32 cellular contexts compared by ENCODE assay signal in the genomic region with DNA sequence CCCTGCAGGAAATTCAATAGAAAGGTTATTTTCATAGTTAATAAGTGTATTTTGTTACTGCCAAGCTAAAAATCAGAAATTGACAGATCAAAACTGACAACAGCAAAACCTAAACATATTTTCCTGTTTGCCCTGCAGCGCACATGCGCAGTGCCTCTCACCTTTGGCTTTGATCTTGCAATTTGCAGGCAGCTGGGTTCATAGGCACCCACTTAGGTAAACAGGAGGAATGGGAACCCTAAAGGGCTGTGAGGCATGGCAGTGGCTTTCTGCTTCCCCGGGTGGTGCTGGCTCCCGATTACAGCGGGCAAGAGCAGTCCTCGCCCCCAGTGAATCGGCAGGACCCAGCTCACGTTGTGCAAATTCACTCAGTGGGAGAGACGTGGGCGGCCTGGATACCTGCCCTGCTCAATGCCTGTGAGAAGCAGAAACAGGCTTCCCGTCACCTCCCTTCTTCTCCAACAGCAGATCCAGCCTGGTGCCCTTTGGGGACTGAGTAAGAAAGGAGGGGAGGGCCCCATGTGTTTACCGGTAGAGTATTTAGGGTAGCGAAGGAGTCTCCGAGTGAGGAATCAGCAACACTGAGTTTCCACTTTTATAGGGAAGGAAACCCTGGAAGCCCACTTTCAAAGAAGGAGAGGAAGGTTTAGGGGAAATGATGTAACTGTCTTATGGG. TPM values are rescaled to one million over a fixed set of nuclear protein-coding genes. Genes with fewer than 3 reads are reported as not detected.
"Had no signal": no experiment of that assay in that cellular context is flagged by ENCODE, and none has a peak within 500 bp of the region (broad histone marks: within the 10 kb centered on the region; RNA-seq: fewer than 3 reads in every experiment).

No MANE protein-coding gene starts in this region.

- H3K4me1 ChIP-seq: left ventricle myocardium inferior, neural progenitor cell, right atrium auricular region, testis, thyroid gland, transverse colon, upper lobe of right lung had no signal

- H3K4me1 Mint-ChIP-seq: nephron progenitor cell, neural progenitor cell had no signal

- H3K27ac Mint-ChIP-seq: mesothelial cell of epicardium; naive B cell; natural killer cell; nephron progenitor cell; neural progenitor cell; progenitor cell of endocrine pancreas; stimulated activated naive B cell treated with anti-CD40 and anti-IgM and Interleukin-4, amounts not matched to agents 10 μg/mL and 1 μg/mL and 100 μg/mL, for 72 hours had no signal

- H3K36me3 ChIP-seq: left ventricle myocardium inferior, neural progenitor cell, neutrophil, ovary, right atrium auricular region, stomach, thyroid gland, transverse colon, upper lobe of right lung had no signal

- H3K4me3 ChIP-seq: left ventricle myocardium inferior, lung, neural progenitor cell, ovary, right atrium auricular region, skin epidermis, stomach, testis, thyroid gland, transverse colon, upper lobe of right lung had no signal

- H3K9ac ChIP-seq: neural progenitor cell had no signal

- H3K4me2 ChIP-seq: neural progenitor cell had no signal

- H3K27ac ChIP-seq: left ventricle myocardium inferior, neural progenitor cell, neutrophil, ovary, right atrium auricular region, skin epidermis, stomach, testis, thyroid gland, upper lobe of right lung had no signal

- H3K36me3 Mint-ChIP-seq: mesothelial cell of epicardium, natural killer cell had no signal

- H3K9me3 Mint-ChIP-seq: mesothelial cell of epicardium, natural killer cell had no signal

- DNase-seq: hippocampal formation; kidney; left colon; left ventricle myocardium inferior; mesendoderm; naive B cell; natural killer cell; nephron progenitor cell; occipital lobe; ovary; stimulated activated CD4-positive, alpha-beta T cell treated with anti-CD3 and anti-CD28 coated beads, Interleukin-12 subunit alpha, Interleukin-12 subunit beta, amount 100 ng/mL, for 4 hours; stimulated activated CD4-positive, alpha-beta T cell treated with anti-CD3 and anti-CD28 coated beads, Interleukin-15, amount 100 ng/mL, for 24 hours; stimulated activated CD4-positive, alpha-beta T cell treated with anti-CD3 and anti-CD28 coated beads, Interleukin-2, amount 100 ng/mL, for 24 hours; stimulated activated CD4-positive, alpha-beta T cell treated with anti-CD3 and anti-CD28 coated beads, Interleukin-4, amount 100 ng/mL, for 1 hour; stimulated activated naive B cell treated with anti-CD40 and anti-IgM and Interleukin-4, amounts not matched to agents 10 μg/mL and 1 μg/mL and 100 μg/mL, for 72 hours; stimulated activated naive CD8-positive, alpha-beta T cell treated with anti-CD3 and anti-CD28 coated beads, Interleukin-15, Interleukin-2, amounts not matched to agents 100 U/mL and 50 U/mL, for 24 hours; stomach; testis; thyroid gland; transverse colon; upper lobe of right lung had no signal

- ATAC-seq: left colon; natural killer cell; sciatic nerve; stimulated activated naive B cell treated with anti-CD40 and anti-IgM and Interleukin-4, amounts not matched to agents 10 μg/mL and 1 μg/mL and 100 μg/mL, for 72 hours; stimulated activated naive CD8-positive, alpha-beta T cell treated with anti-CD3 and anti-CD28 coated beads, Interleukin-15, Interleukin-2, amounts not matched to agents 100 U/mL and 50 U/mL, for 24 hours; upper lobe of right lung had no signal

- H3K27me3 ChIP-seq: neural progenitor cell, neutrophil, ovary, right atrium auricular region, stomach, testis, thyroid gland, transverse colon, upper lobe of right lung had no signal

- H3K9me3 ChIP-seq: neutrophil, ovary, stomach, testis, thyroid gland, transverse colon, upper lobe of right lung had no signal

- H3K4me3 Mint-ChIP-seq: mesothelial cell of epicardium; natural killer cell; nephron progenitor cell; neural progenitor cell; stimulated activated naive B cell treated with anti-CD40 and anti-IgM and Interleukin-4, amounts not matched to agents 10 μg/mL and 1 μg/mL and 100 μg/mL, for 72 hours had no signal

- H2AFZ ChIP-seq: neural progenitor cell had no signal

RNA-seq across cellular contexts. Expression of a gene that starts 25.7 kb away (rescaled TPM):
- total RNA-seq: kidney, left colon, left ventricle myocardium inferior, lower leg skin, mesothelial cell of epicardium, mononuclear cell, natural killer cell, occipital lobe, pulmonary artery endothelial cell, right atrium auricular region, sciatic nerve, thyroid gland, upper lobe of right lung had no signal
- polyA plus RNA-seq: lung, ovary had no signal
